Comparison of ENCODE assay signal across 15 cellular contexts in genomic region chr9:117135481-117135880, GRCh38.
A peak's percentile ranks its signal among the peaks of the same experiment; 100 is the strongest.
DNase-seq lines count a peak whose midpoint lies in the region; ATAC-seq and TF ChIP-seq lines count a peak whose summit lies in the region.
"Had no signal": no experiment of that assay in that cellular context is flagged by ENCODE, and none has a peak within 500 bp of the region (broad histone marks: within the 10 kb centered on the region; RNA-seq: fewer than 3 reads in every experiment).

No MANE protein-coding gene starts in this region.

- H3K27me3 Mint-ChIP-seq in glutamatergic neuron (ENCODE audit: unreplicated experiment): no peaks in the 10 kb centered on the region
- H3K27me3 Mint-ChIP-seq: B cell had no signal

- no peak overlapping the region for H3K4me3 ChIP-seq in BLaER1
- H3K4me3 ChIP-seq in neuronal stem cell (ENCODE audit: low read length in 2 of 2): no peak overlapping the region
- H3K4me3 ChIP-seq in upper lobe of left lung: no peak overlapping the region
- H3K4me3 ChIP-seq in Peyer's patch: no peak overlapping the region

- H2BK12ac ChIP-seq in neuronal stem cell (ENCODE audit: low read length): no peak overlapping the region

- no peak overlapping the region for H3K14ac ChIP-seq in neuronal stem cell (ENCODE audit: low read length)

- no CpG with 5 or more reads among the region's 4 CpGs for WGBS in neuronal stem cell (ENCODE audit: extremely low coverage in 2 of 2, insufficient read length in 2 of 2, insufficient replicate concordance in 1 of 2), 2 donors
- WGBS in upper lobe of left lung, 2 donors: 58 to 66% methylated on average over 4 of the region's 4 CpGs

- H3K27me3 ChIP-seq in BLaER1: no peaks in the 10 kb centered on the region
- H3K27me3 ChIP-seq in neuronal stem cell (ENCODE audit: control insufficient read depth in 3 of 3, insufficient read depth in 3 of 3, low read depth in 1 of 3, low read length in 3 of 3): no peaks in the 10 kb centered on the region
- H3K27me3 ChIP-seq in upper lobe of left lung: no peaks in the 10 kb centered on the region
- H3K27me3 ChIP-seq in Peyer's patch: no peaks in the 10 kb centered on the region

- H3K4me1 Mint-ChIP-seq in glutamatergic neuron (ENCODE audit: low read depth, unreplicated experiment): peaks cover 20% of the 10 kb centered on the region
- H3K4me1 Mint-ChIP-seq: B cell, CD14-positive monocyte had no signal

- H3K9me3 Mint-ChIP-seq in glutamatergic neuron (ENCODE audit: unreplicated experiment): peaks cover 1% of the 10 kb centered on the region
- H3K9me3 Mint-ChIP-seq: CD8-positive, alpha-beta T cell had no signal

- H3K27ac Mint-ChIP-seq in glutamatergic neuron (ENCODE audit: unreplicated experiment): peak overlapping the region; percentile 94
- H3K27ac Mint-ChIP-seq: B cell; CD14-positive monocyte; CD8-positive, alpha-beta T cell; HFFc6 had no signal

- DNase-seq in OCI-M1 (lab: John Stamatoyannopoulos, UW): peak; percentile 39
- no peak for DNase-seq in glutamatergic neuron
- DNase-seq in neuronal stem cell (ENCODE audit: low spot score): no peak
- no peak for DNase-seq in upper lobe of left lung
- DNase-seq in activated CD8-positive, alpha-beta memory T cell treated with anti-CD3 and anti-CD28 coated beads, Interleukin-2, amount 50 U/mL, for 4 hours: no peak
- no peak for DNase-seq in Peyer's patch
- DNase-seq: CD8-positive, alpha-beta T cell; COR-L47; DMS53; GF-D8; HCEC 1CT; HFFc6 had no signal

- TF ChIP-seq CTCF in glutamatergic neuron (IDR thresholded peaks at IDR 0.05; ENCODE audit: partially characterized antibody, unreplicated experiment): no peak
- no peak for TF ChIP-seq CTCF in upper lobe of left lung (IDR thresholded peaks at IDR 0.05)
- no peak for TF ChIP-seq CTCF in Peyer's patch (IDR thresholded peaks at IDR 0.05)

- H2AFZ ChIP-seq in neuronal stem cell (ENCODE audit: low read length): no peak overlapping the region

- H3K36me3 ChIP-seq in BLaER1 (no peaks in the 10 kb centered on the region), neuronal stem cell (replicated peaks in 1 of 2; ENCODE audit: control insufficient read depth in 2 of 2, insufficient read depth in 2 of 2, low read length in 2 of 2) (no peaks in the 10 kb centered on the region), upper lobe of left lung (no peaks in the 10 kb centered on the region), Peyer's patch (no peaks in the 10 kb centered on the region)

- H3K23ac ChIP-seq in neuronal stem cell (ENCODE audit: low read depth, low read length, poor library complexity): no peak overlapping the region

- peaks cover 8% of the 10 kb centered on the region for H3K9me3 ChIP-seq in BLaER1
- H3K9me3 ChIP-seq in neuronal stem cell (replicated peaks in 1 of 2; ENCODE audit: control insufficient read depth in 2 of 2, insufficient read depth in 1 of 2, low read depth in 1 of 2, low read length in 2 of 2): peaks cover 0 to 2% of the 10 kb centered on the region in 2 donors
- H3K9me3 ChIP-seq in upper lobe of left lung: no peaks in the 10 kb centered on the region
- H3K9me3 ChIP-seq in Peyer's patch: no peaks in the 10 kb centered on the region

- H3K4me2 ChIP-seq in BLaER1 (peak overlapping the region; percentile 39; the same call in 1 of the 2 replicates), neuronal stem cell (ENCODE audit: insufficient read depth, low read length, poor library complexity, severe bottlenecking) (no peak overlapping the region)

- H3K18ac ChIP-seq in neuronal stem cell (ENCODE audit: low read length): no peak overlapping the region

- H3K4ac ChIP-seq in neuronal stem cell (ENCODE audit: low read length): no peak overlapping the region

- no peak overlapping the region for H2BK5ac ChIP-seq in neuronal stem cell (ENCODE audit: low read length)

- TF ChIP-seq POLR2A in upper lobe of left lung (IDR thresholded peaks at IDR 0.05) (no peak), Peyer's patch (IDR thresholded peaks at IDR 0.05) (no peak)

- no peak overlapping the region for H2AK5ac ChIP-seq in neuronal stem cell (ENCODE audit: low read depth, low read length)

- H2BK120ac ChIP-seq in neuronal stem cell (ENCODE audit: low read depth, low read length): no peak overlapping the region

- H3K27ac ChIP-seq in BLaER1 (no peak overlapping the region), neuronal stem cell (replicated peaks; ENCODE audit: low read length) (no peak overlapping the region), upper lobe of left lung (no peak overlapping the region), Peyer's patch (no peak overlapping the region)

- no peak overlapping the region for H4K91ac ChIP-seq in neuronal stem cell (ENCODE audit: low read depth, low read length, poor library complexity)

- no peak for ATAC-seq in upper lobe of left lung (ENCODE audit: low FRiP score in 2 of 2)
- ATAC-seq: CD8-positive, alpha-beta T cell had no signal

- H3K4me1 ChIP-seq in BLaER1 (peaks cover 34% of the 10 kb centered on the region), neuronal stem cell (ENCODE audit: control insufficient read depth in 2 of 2, insufficient read depth in 1 of 2, low read depth in 1 of 2, low read length in 2 of 2) (no peaks in the 10 kb centered on the region), upper lobe of left lung (no peaks in the 10 kb centered on the region), Peyer's patch (no peaks in the 10 kb centered on the region)

- H4K20me1 ChIP-seq in BLaER1: no peaks in the 10 kb centered on the region

- H3K36me3 Mint-ChIP-seq in glutamatergic neuron (ENCODE audit: unreplicated experiment): no peaks in the 10 kb centered on the region
- H3K36me3 Mint-ChIP-seq: CD14-positive monocyte; CD8-positive, alpha-beta T cell had no signal

- no peaks in the 10 kb centered on the region for H3K79me1 ChIP-seq in neuronal stem cell (ENCODE audit: low read depth, low read length)

- no peak overlapping the region for H3K9ac ChIP-seq in BLaER1
- H3K9ac ChIP-seq in neuronal stem cell (ENCODE audit: low read depth, low read length, poor library complexity): peak overlapping the region; percentile 33

- H3K4me3 Mint-ChIP-seq in glutamatergic neuron (ENCODE audit: unreplicated experiment): no peak overlapping the region
- H3K4me3 Mint-ChIP-seq: B cell; CD14-positive monocyte; CD8-positive, alpha-beta T cell; HFFc6 had no signal

- H4K8ac ChIP-seq in neuronal stem cell (ENCODE audit: low read depth, low read length): no peak overlapping the region

- no peak overlapping the region for H2BK15ac ChIP-seq in neuronal stem cell (ENCODE audit: low read length)

- TF ChIP-seq EP300 in upper lobe of left lung (IDR thresholded peaks at IDR 0.05): no peak
